8 cellular contexts compared by ENCODE assay signal in genomic region chr19:49451430-49452181, GRCh38. TPM values are rescaled to one million over a fixed set of nuclear protein-coding genes. Genes with fewer than 3 reads are reported as not detected.
DNase-seq lines count a peak whose midpoint lies in the region; ATAC-seq, FAIRE-seq and TF ChIP-seq lines count a peak whose summit lies in the region.

TSS of gene PIH1D1 (minus strand) at chr19:49451814. CDS start at chr19:49451574, 240 bp downstream.

- peaks cover 63 to 80% (median 70%) of the 10 kb centered on the region in 10 experiments for H3K4me1 ChIP-seq in BLaER1 treated with 17β-estradiol and CSF1 and Interleukin-3, amounts not matched to agents 10 nM and 100 nM
- peaks cover 35% of the 10 kb centered on the region for H3K4me1 ChIP-seq in HepG2 (ENCODE audit: insufficient read depth, low read length)

- intact Hi-C loops in HepG2 (cut with micrococcal nuclease; ENCODE audit: unreplicated experiment), result no loop called here

- peaks cover 28 to 54% (median 36%) of the 10 kb centered on the region in 11 experiments for H3K36me3 ChIP-seq in BLaER1 treated with 17β-estradiol and CSF1 and Interleukin-3, amounts not matched to agents 10 nM and 100 nM
- H3K36me3 ChIP-seq in HepG2 (replicated peaks in 1 of 2; ENCODE audit: control insufficient read depth in 1 of 2, insufficient read depth in 2 of 2, low read length in 2 of 2), result peaks cover 6 to 22% of the 10 kb centered on the region in 2 experiments; a peak in 3 of 5 replicates

- POLR2A ChIA-PET in HepG2 (lab: Yijun Ruan, JAX), result interaction anchor here (0.6 to 3.4 kb wide), 15 partner anchors 8 to 225 kb away, joined by 3 to 34 read pairs (median 4); partner anchors contain the start of genes DKKL1, FLT3LG, PRMT1 and RPS11

- BruUV-seq in HepG2 (replicated peaks; lab: Mats Ljungman, UMichigan), result TSS peak; percentile 85

- no peaks in the 10 kb centered on the region for H3K9me3 ChIP-seq in BLaER1 treated with 17β-estradiol and CSF1 and Interleukin-3, amounts not matched to agents 10 nM and 100 nM (replicated peaks in 1 of 11)
- H3K9me3 ChIP-seq in HepG2 (ENCODE audit: low read length), result no peaks in the 10 kb centered on the region

- in situ Hi-C loops in HepG2 (cut with HindIII; ENCODE audit: extremely low pct_ligation_motif_present, low pct_unique_long_range_greater_than_20kb), result no loop called here

- no peak for TF ChIP-seq RAD21 in HepG2 (CRISPR knock-in tag; IDR thresholded peaks at IDR 0.05)

- TF ChIP-seq CTCF in HepG2 (CRISPR knock-in tag; IDR thresholded peaks at IDR 0.05), result peak; percentile 23; the same call in 1 of the 2 replicates

- under 1% methylated on average over 12 of the region's 42 CpGs for WGBS in HepG2 (ENCODE audit: low lambda C conversion rate)

- peak within 1 kb of the TSS; percentile 93 for H2AFZ ChIP-seq in HepG2 (ENCODE audit: low read length)

- peak within 1 kb of the TSS; percentile 96 to 99 (median 98) for H3K27ac ChIP-seq in BLaER1 treated with 17β-estradiol and CSF1 and Interleukin-3, amounts not matched to agents 10 nM and 100 nM
- H3K27ac ChIP-seq in HepG2 (ENCODE audit: extremely low read length, insufficient read depth, low read length), result peak within 1 kb of the TSS; percentile 99

- H3K4me2 ChIP-seq in BLaER1 treated with 17β-estradiol and CSF1 and Interleukin-3, amounts not matched to agents 10 nM and 100 nM, result peak within 1 kb of the TSS; percentile 80 to 98 (median 94)
- peak within 1 kb of the TSS; percentile 92 for H3K4me2 ChIP-seq in HepG2 (ENCODE audit: low read depth, low read length)

- H3K79me2 ChIP-seq in HepG2 (ENCODE audit: insufficient read depth, low read length), result peaks cover 29% of the 10 kb centered on the region

- DNase-seq in NCI-H748 treated with DMSO at 0.1 percent for 48 hours (lab: John Stamatoyannopoulos, UW), result peak; percentile 99
- DNase-seq in activated CD4-positive, alpha-beta T cell treated with anti-CD3 and anti-CD28 coated beads, Interleukin-2, amount 50 U/mL, for 24 hours (ENCODE audit: low read depth in 1 of 2, low spot score in 1 of 2), result peak; percentile 75 to 96
- DNase-seq in dermis microvascular lymphatic vessel endothelial cell (ENCODE audit: low read depth in 2 of 2), result peak; percentile 99 to 100
- DNase-seq in HepG2 (ENCODE audit: low spot score), result peak; percentile 99
- peak; percentile 90 for DNase-seq in stimulated activated CD4-positive, alpha-beta T cell treated with anti-CD3 and anti-CD28 coated beads, Interleukin-4, amount 100 ng/mL, for 1 hour

- no peaks in the 10 kb centered on the region for H3K27me3 ChIP-seq in BLaER1 treated with 17β-estradiol and CSF1 and Interleukin-3, amounts not matched to agents 10 nM and 100 nM
- no peaks in the 10 kb centered on the region; a peak in 1 of 5 replicates for H3K27me3 ChIP-seq in HepG2 (ENCODE audit: control insufficient read depth in 1 of 2, insufficient read depth in 2 of 2, low read length in 2 of 2)

- no peak for TF ChIP-seq EP300 in HepG2 (IDR thresholded peaks at IDR 0.05; ENCODE audit: low read depth in 2 of 2, low read length in 2 of 2)
- TF ChIP-seq EP300 in HepG2 (CRISPR knock-in tag; IDR thresholded peaks at IDR 0.05; ENCODE audit: borderline replicate concordance), result no peak

- peak; percentile 49 for ATAC-seq in GM19328 (IDR thresholded peaks at IDR 0.05; ENCODE audit: unreplicated experiment)
- peak; percentile 50 for ATAC-seq in HG03521 (IDR thresholded peaks at IDR 0.05; ENCODE audit: unreplicated experiment)
- peak; percentile 85 for ATAC-seq in HepG2

- TF ChIP-seq POLR2A in HepG2 (IDR thresholded peaks at IDR 0.05; ENCODE audit: insufficient read depth in 1 of 2, low read depth in 2 of 2, low read length in 2 of 2), result peak; percentile 83 to 93

- H4K20me1 ChIP-seq in BLaER1 treated with 17β-estradiol and CSF1 and Interleukin-3, amounts not matched to agents 10 nM and 100 nM, result peaks cover 0 to 24% (median 9%) of the 10 kb centered on the region in 11 experiments; a peak in 9 of 22 replicates
- H4K20me1 ChIP-seq in HepG2 (ENCODE audit: insufficient read depth, low read length), result no peaks in the 10 kb centered on the region

- peak within 1 kb of the TSS; percentile 71 to 96 (median 84) for H3K4me3 ChIP-seq in BLaER1 treated with 17β-estradiol and CSF1 and Interleukin-3, amounts not matched to agents 10 nM and 100 nM
- H3K4me3 ChIP-seq in HepG2 (replicated peaks in 1 of 3; ENCODE audit: insufficient read depth in 1 of 3, low read depth in 2 of 3, low read length in 3 of 3), result peak within 1 kb of the TSS; percentile 93 to 98 (median 95)

- CTCF ChIA-PET in HepG2 (lab: Yijun Ruan, JAX; ENCODE audit: low intra/inter-chr PET ratio, low total read pairs), result no interaction called here

- FAIRE-seq in HepG2 (lab: Jason Lieb, UNC), result peak; percentile 99

- peak within 1 kb of the TSS; percentile 89 to 98 (median 96) for H3K9ac ChIP-seq in BLaER1 treated with 17β-estradiol and CSF1 and Interleukin-3, amounts not matched to agents 10 nM and 100 nM
- peak within 1 kb of the TSS; percentile 99 for H3K9ac ChIP-seq in HepG2 (ENCODE audit: insufficient read depth, low read depth, low read length)

TF ChIP-seq in HepG2, 621 proteins besides CTCF, POLR2A, EP300 and RAD21 (continues in another document):
- no peak for TF ChIP-seq SMAD9 (CRISPR knock-in tag; IDR thresholded peaks at IDR 0.05)
- TF ChIP-seq KAT2B (IDR thresholded peaks at IDR 0.05; ENCODE audit: borderline replicate concordance, low read depth, low read length), result no peak
- no peak for TF ChIP-seq THRA (CRISPR knock-in tag; IDR thresholded peaks at IDR 0.05; ENCODE audit: borderline replicate concordance)
- no peak for TF ChIP-seq POLR2AphosphoS2 (IDR thresholded peaks at IDR 0.05; ENCODE audit: low read depth, low read length)
- TF ChIP-seq ESRRA (CRISPR knock-in tag; IDR thresholded peaks at IDR 0.05; ENCODE audit: low read depth), result no peak
- no peak for TF ChIP-seq ZNF513 (CRISPR knock-in tag; conservative IDR thresholded peaks at IDR 0.05)
- no peak for TF ChIP-seq ZNF280B (CRISPR knock-in tag; IDR thresholded peaks at IDR 0.05; ENCODE audit: borderline replicate concordance)
- TF ChIP-seq ZNF30 (CRISPR knock-in tag; IDR thresholded peaks at IDR 0.05), result no peak

RNA-seq across cellular contexts. Expression of gene PIH1D1, which starts in this region (rescaled TPM):
- total RNA-seq in dermis microvascular lymphatic vessel endothelial cell (146 and 159 TPM in 2 replicates), HepG2 (2016; rRNA removed; fragmentation: Illumina TruSeq; extraction: Trizol) (94.9 and 110 TPM in 2 replicates)
- total RNA-seq in HepG2 (2016; cell fraction: cytosol; rRNA removed; fragmentation: Illumina TruSeq; extraction: Trizol; ENCODE audit: low read depth), result 60.4 and 74.8 TPM in 2 replicates
- 105 and 114 TPM in 2 replicates for total RNA-seq in HepG2 (2016; cell fraction: insoluble cytoplasmic fraction; rRNA removed; fragmentation: Illumina TruSeq; extraction: Trizol)
- 77.7 and 93.8 TPM in 2 replicates for total RNA-seq in HepG2 (2016; cell fraction: membrane; rRNA removed; fragmentation: Illumina TruSeq; extraction: Trizol)
- 75.2 and 89.0 TPM in 2 replicates for total RNA-seq in HepG2 (2016; cell fraction: nucleus; rRNA removed; fragmentation: Illumina TruSeq; extraction: Trizol)
- polyA plus RNA-seq in HepG2 (2011; rRNA removed), result 126 and 137 TPM in 2 replicates
- 117 and 150 TPM in 2 replicates for polyA plus RNA-seq in HepG2 (2011; cell fraction: cytosol; rRNA removed)
- polyA plus RNA-seq in HepG2 (2011; cell fraction: nucleus; rRNA removed), result 281 and 313 TPM in 2 replicates
- 108 and 121 TPM in 2 replicates for polyA plus RNA-seq in HepG2 (2012)
- 33.5 and 45.1 TPM in 2 replicates for polyA plus RNA-seq in HepG2 (2016; cell fraction: cytosol; fragmentation: Illumina TruSeq; extraction: Trizol; ENCODE audit: low read depth)
- 86.6 and 90.0 TPM in 2 replicates for polyA plus RNA-seq in HepG2 (2016; cell fraction: insoluble cytoplasmic fraction; fragmentation: Illumina TruSeq; extraction: Trizol; ENCODE audit: low read depth)
- 42.8 and 56.0 TPM in 2 replicates for polyA plus RNA-seq in HepG2 (2016; cell fraction: membrane; fragmentation: Illumina TruSeq; extraction: Trizol; ENCODE audit: low read depth)
- 175 and 195 TPM in 2 replicates for polyA plus RNA-seq in HepG2 (2016; cell fraction: nucleus; fragmentation: Illumina TruSeq; extraction: Trizol; ENCODE audit: insufficient read depth, low read depth)
- polyA minus RNA-seq in HepG2 (2011; rRNA and poly(A)+ RNA removed; ENCODE audit: low replicate concordance), result 83.0 and 106 TPM in 2 replicates
- 40.9 and 42.6 TPM in 2 replicates for polyA minus RNA-seq in HepG2 (2011; cell fraction: cytosol; rRNA and poly(A)+ RNA removed)
- 50.9 and 63.0 TPM in 2 replicates for polyA minus RNA-seq in HepG2 (2011; cell fraction: nucleus; rRNA and poly(A)+ RNA removed)

Comparison
In these comparisons a context has a peak if more than half of its experiments do, and no peak if none do; other contexts are left out.
1. Peak in every context shown above with its lines: DNase-seq, ATAC-seq, H3K4me3 ChIP-seq and H3K27ac ChIP-seq.